20 cellular contexts compared by ENCODE assay signal in the genomic region with DNA sequence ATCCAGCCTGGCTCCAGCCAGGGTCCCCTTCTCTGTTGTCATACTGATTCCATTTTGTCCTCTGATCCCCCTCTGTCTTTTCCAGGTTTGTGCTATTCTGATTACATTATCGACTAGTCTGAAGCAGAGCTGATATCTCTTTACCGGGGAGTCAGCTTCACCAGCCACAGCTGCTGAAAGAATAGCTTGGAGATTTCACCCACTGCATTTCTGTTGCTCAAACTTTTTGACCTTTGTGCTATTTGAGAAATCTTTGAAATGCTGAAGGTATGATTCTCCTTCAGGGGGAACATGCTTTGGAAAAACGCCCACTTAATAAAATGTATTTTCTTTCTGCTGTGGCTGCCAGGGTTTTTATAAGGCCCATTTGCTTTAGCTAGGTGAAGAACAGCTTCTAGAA.
A peak's percentile ranks its signal among the peaks of the same experiment; 100 is the strongest.
DNase-seq lines count a peak whose midpoint lies in the region; ATAC-seq, FAIRE-seq and TF ChIP-seq lines count a peak whose summit lies in the region.
"Had no signal": no experiment of that assay in that cellular context is flagged by ENCODE, and none has a peak within 500 bp of the region (broad histone marks: within the 10 kb centered on the region; RNA-seq: fewer than 3 reads in every experiment).

No MANE protein-coding gene starts in this region.

- TF ChIP-seq RAD21 in K562 (CRISPR knock-in tag; conservative IDR thresholded peaks at IDR 0.05 in 1 of 2, IDR thresholded peaks at IDR 0.05 in 1 of 2): no peak

- H3K79me1 ChIP-seq in trophoblast cell (ENCODE audit: low read length): peaks cover 17% of the 10 kb centered on the region

- no peak for TF ChIP-seq POLR2A in K562 (conservative IDR thresholded peaks at IDR 0.05)

- 16% methylated on average over 3 of the region's 3 CpGs for WGBS in K562 (ENCODE audit: insufficient coverage, low coverage, missing lambda C conversion rate)
- no CpG with 5 or more reads among the region's 3 CpGs for WGBS in trophoblast cell (ENCODE audit: extremely low coverage, insufficient coverage, insufficient read length)

- H3K4me2 ChIP-seq in K562 (ENCODE audit: insufficient read depth, low read length): no peak overlapping the region
- no peak overlapping the region for H3K4me2 ChIP-seq in trophoblast cell (ENCODE audit: low read length)

- in situ Hi-C loops in K562 (cut with MboI): no loop called here

- intact Hi-C loops in K562 (cut with micrococcal nuclease): no loop called here

- no peak overlapping the region for H2AK5ac ChIP-seq in trophoblast cell (ENCODE audit: low read length)

- H2BK5ac ChIP-seq in trophoblast cell (ENCODE audit: low read depth, low read length, poor library complexity): no peak overlapping the region

- no peak for TF ChIP-seq CTCF in K562 (IDR thresholded peaks at IDR 0.05 in 2 of 3, conservative IDR thresholded peaks at IDR 0.05 in 1 of 3; ENCODE audit: insufficient read depth in 2 of 3, low read depth in 1 of 3, low read length in 3 of 3)

- H2BK12ac ChIP-seq in trophoblast cell (ENCODE audit: low read length): peak overlapping the region; percentile 77

- H3K36me3 ChIP-seq in K562 (ENCODE audit: control insufficient read depth, insufficient read depth, low read length): no peaks in the 10 kb centered on the region
- no peaks in the 10 kb centered on the region for H3K36me3 ChIP-seq in trophoblast cell (ENCODE audit: control insufficient read depth in 1 of 2, insufficient read depth in 2 of 2, low read length in 2 of 2)

- no peak overlapping the region for H3K27ac ChIP-seq in K562 (ENCODE audit: extremely low read depth, low read depth, low read length)
- H3K27ac ChIP-seq in trophoblast cell (ENCODE audit: low read depth, low read length): peak overlapping the region; percentile 42
- H3K27ac ChIP-seq: SK-N-MC had no signal

- H3K9ac ChIP-seq in K562 (ENCODE audit: insufficient read depth in 1 of 2, low read depth in 2 of 2, low read length in 2 of 2): no peak overlapping the region
- no peak overlapping the region for H3K9ac ChIP-seq in trophoblast cell (ENCODE audit: low read length)

- no peak overlapping the region for H3K14ac ChIP-seq in trophoblast cell (ENCODE audit: low read length)

- CTCF ChIA-PET in K562 (lab: Yijun Ruan, JAX; ENCODE audit: low intra/inter-chr PET ratio): no interaction called here

- POLR2A ChIA-PET in K562 (lab: Yijun Ruan, JAX): no interaction called here

- no peak overlapping the region for H2AFZ ChIP-seq in K562 (ENCODE audit: low read depth, low read length)
- no peak overlapping the region for H2AFZ ChIP-seq in trophoblast cell (ENCODE audit: insufficient read depth, low read length, poor library complexity)

- peak; percentile 27 for DNase-seq in EH (ENCODE audit: low read depth)
- no peak for DNase-seq in K562 (ENCODE audit: extremely low read depth in 1 of 4, low spot score in 3 of 4)
- peak; percentile 71 for DNase-seq in iris pigment epithelial cell (ENCODE audit: low read depth)
- peak in 1 of 2 donors; percentile 83 for DNase-seq in trophoblast cell
- DNase-seq in SKM-1 treated with dmso at 0.1 percent for 144 hours (lab: John Stamatoyannopoulos, UW; ENCODE audit: unreplicated experiment): no peak
- no peak for DNase-seq in NCI-H2171 (lab: John Stamatoyannopoulos, UW)
- DNase-seq: AML-193; Calu3; CD4-positive, CD25-positive, alpha-beta regulatory T cell; DMS79; GDM1; NCI-H1436; NCI-H2029 treated with DMSO at 0.1 percent for 48 hours; NCI-H524 treated with DMSO at 0.1 percent for 48 hours; NK-92 treated with Interleukin-12 subunit alpha and Interleukin-12 subunit beta, amount 100 ng/mL, for 24 hours; OCI-M1 had no signal

- H4K12ac ChIP-seq in trophoblast cell (ENCODE audit: low read depth, low read length): no peak overlapping the region

- H3K23ac ChIP-seq in trophoblast cell (ENCODE audit: low read length): no peak overlapping the region

- no peaks in the 10 kb centered on the region for H4K20me1 ChIP-seq in K562 (replicated peaks; ENCODE audit: control insufficient read depth, insufficient read depth, low read length)

- no peak for ATAC-seq in K562
- ATAC-seq in GM21825 (IDR thresholded peaks at IDR 0.05; ENCODE audit: unreplicated experiment): no peak
- no peak for ATAC-seq in HG03039 (IDR thresholded peaks at IDR 0.05; ENCODE audit: unreplicated experiment)

- no peak overlapping the region for H4K8ac ChIP-seq in trophoblast cell (ENCODE audit: low read depth, low read length)

- H3K79me2 ChIP-seq in K562 (ENCODE audit: control insufficient read depth, insufficient read depth, low read length): no peaks in the 10 kb centered on the region
- no peaks in the 10 kb centered on the region for H3K79me2 ChIP-seq in trophoblast cell (ENCODE audit: control insufficient read depth, insufficient read depth, low read length, poor library complexity)

- no peak overlapping the region for H3K18ac ChIP-seq in trophoblast cell (ENCODE audit: low read length)

- TF ChIP-seq EP300 in K562 (IDR thresholded peaks at IDR 0.05; ENCODE audit: low read length): no peak

- BruUV-seq in K562 (replicated peaks; lab: Mats Ljungman, UMichigan): no TSS peak

- H3K4me1 ChIP-seq in K562 (replicated peaks in 1 of 2; ENCODE audit: control insufficient read depth in 2 of 2, insufficient read depth in 2 of 2, low read length in 2 of 2) (peaks cover 0 to 3% of the 10 kb centered on the region in 2 experiments; a peak in 3 of 5 replicates), trophoblast cell (ENCODE audit: control insufficient read depth in 1 of 2, insufficient read depth in 2 of 2, low read length in 2 of 2) (peaks cover 14 to 19% of the 10 kb centered on the region in 2 experiments)

- no peaks in the 10 kb centered on the region for H3K9me1 ChIP-seq in K562 (ENCODE audit: control insufficient read depth, insufficient read depth, low read length)

- FAIRE-seq in K562 (lab: Jason Lieb, UNC): no peak
- FAIRE-seq: GM12892 had no signal

- H3K4ac ChIP-seq in trophoblast cell (ENCODE audit: low read depth, low read length): no peak overlapping the region

- H4K91ac ChIP-seq in trophoblast cell (ENCODE audit: low read depth, low read length): no peak overlapping the region

- H3K9me3 ChIP-seq in K562 (replicated peaks; ENCODE audit: control insufficient read depth, insufficient read depth, low read depth, low read length): no peaks in the 10 kb centered on the region
- H3K9me3 ChIP-seq in trophoblast cell (ENCODE audit: insufficient read depth, low read depth, low read length): no peaks in the 10 kb centered on the region

- H2BK120ac ChIP-seq in trophoblast cell (ENCODE audit: insufficient read depth, low read length, poor library complexity): peak overlapping the region; percentile 72

- H3K4me3 ChIP-seq in K562: no peak overlapping the region
- no peak overlapping the region for H3K4me3 ChIP-seq in trophoblast cell (ENCODE audit: low read depth, low read length)
- H3K4me3 ChIP-seq: SK-N-MC had no signal

- no peaks in the 10 kb centered on the region for H3K27me3 ChIP-seq in K562 (ENCODE audit: control insufficient read depth in 2 of 2, insufficient read depth in 2 of 2, low read length in 2 of 2)
- no peaks in the 10 kb centered on the region for H3K27me3 ChIP-seq in trophoblast cell (ENCODE audit: insufficient read depth, low read length)

TF ChIP-seq in K562, 482 proteins besides CTCF, POLR2A, EP300 and RAD21:
- TF ChIP-seq FOXO4 (CRISPR knock-in tag; IDR thresholded peaks at IDR 0.05) (no peak), HOXB6 (CRISPR knock-in tag; IDR thresholded peaks at IDR 0.05; ENCODE audit: borderline replicate concordance) (no peak), SNAPC5 (CRISPR knock-in tag; IDR thresholded peaks at IDR 0.05) (no peak), CBFA2T3 (IDR thresholded peaks at IDR 0.05) (0 out of 2 replicates have a peak, but pooled peaks have one; percentile 8), HSF4 (CRISPR knock-in tag; IDR thresholded peaks at IDR 0.05; ENCODE audit: borderline replicate concordance) (no peak)
- TF ChIP-seq, protein P1, sequence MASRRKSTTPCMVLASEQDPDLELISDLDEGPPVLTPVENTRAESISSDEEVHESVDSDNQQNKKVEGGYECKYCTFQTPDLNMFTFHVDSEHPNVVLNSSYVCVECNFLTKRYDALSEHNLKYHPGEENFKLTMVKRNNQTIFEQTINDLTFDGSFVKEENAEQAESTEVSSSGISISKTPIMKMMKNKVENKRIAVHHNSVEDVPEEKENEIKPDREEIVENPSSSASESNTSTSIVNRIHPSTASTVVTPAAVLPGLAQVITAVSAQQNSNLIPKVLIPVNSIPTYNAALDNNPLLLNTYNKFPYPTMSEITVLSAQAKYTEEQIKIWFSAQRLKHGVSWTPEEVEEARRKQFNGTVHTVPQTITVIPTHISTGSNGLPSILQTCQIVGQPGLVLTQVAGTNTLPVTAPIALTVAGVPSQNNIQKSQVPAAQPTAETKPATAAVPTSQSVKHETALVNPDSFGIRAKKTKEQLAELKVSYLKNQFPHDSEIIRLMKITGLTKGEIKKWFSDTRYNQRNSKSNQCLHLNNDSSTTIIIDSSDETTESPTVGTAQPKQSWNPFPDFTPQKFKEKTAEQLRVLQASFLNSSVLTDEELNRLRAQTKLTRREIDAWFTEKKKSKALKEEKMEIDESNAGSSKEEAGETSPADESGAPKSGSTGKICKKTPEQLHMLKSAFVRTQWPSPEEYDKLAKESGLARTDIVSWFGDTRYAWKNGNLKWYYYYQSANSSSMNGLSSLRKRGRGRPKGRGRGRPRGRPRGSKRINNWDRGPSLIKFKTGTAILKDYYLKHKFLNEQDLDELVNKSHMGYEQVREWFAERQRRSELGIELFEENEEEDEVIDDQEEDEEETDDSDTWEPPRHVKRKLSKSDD (conservative IDR thresholded peaks at IDR 0.05; ENCODE audit: low read length): no peak

Comparison
In these comparisons a context has a peak if more than half of its experiments do, and no peak if none do; other contexts are left out.
1. DNase-seq: peak in EH (single experiment) and iris pigment epithelial cell (single experiment); none in K562 (0 of 4), SKM-1 treated with dmso at 0.1 percent for 144 hours (single experiment) and NCI-H2171 (single experiment).